ENCODE assay signal across 14 cellular contexts in genomic region chr1:183148599-183148998, GRCh38. TPM values are rescaled to one million over a fixed set of nuclear protein-coding genes. Genes with fewer than 3 reads are reported as not detected.
DNase-seq lines count a peak whose midpoint lies in the region; ATAC-seq and TF ChIP-seq lines count a peak whose summit lies in the region.
"Had no signal": no experiment of that assay in that cellular context is flagged by ENCODE, and none has a peak within 500 bp of the region (broad histone marks: within the 10 kb centered on the region; RNA-seq: fewer than 3 reads in every experiment).

No MANE protein-coding gene starts in this region.

- H3K4me1 Mint-ChIP-seq in HFFc6 (ENCODE audit: low read depth) (peaks cover 29% of the 10 kb centered on the region), MCF 10A (ENCODE audit: insufficient read depth, unreplicated experiment) (peaks cover 31% of the 10 kb centered on the region), CD14-positive monocyte (no peaks in the 10 kb centered on the region)

- H3K27ac Mint-ChIP-seq in HFFc6 = peak overlapping the region; percentile 88
- H3K27ac Mint-ChIP-seq in MCF 10A (ENCODE audit: low read depth, unreplicated experiment) = peak overlapping the region; percentile 95
- no peak overlapping the region for H3K27ac Mint-ChIP-seq in CD14-positive monocyte
- H3K27ac Mint-ChIP-seq: stimulated activated naive CD8-positive, alpha-beta T cell treated with anti-CD3 and anti-CD28 coated beads, Interleukin-15, Interleukin-2, amounts not matched to agents 100 ng/mL and 50 ng/mL, for 24 hours had no signal

- no peak for TF ChIP-seq CTCF in HFFc6 (IDR thresholded peaks at IDR 0.05)
- TF ChIP-seq CTCF in MCF 10A (IDR thresholded peaks at IDR 0.05; ENCODE audit: unreplicated experiment) = no peak
- no peak for TF ChIP-seq CTCF in hepatocyte (IDR thresholded peaks at IDR 0.05; ENCODE audit: poor library complexity)
- TF ChIP-seq CTCF in CD14-positive monocyte (IDR thresholded peaks at IDR 0.05) = no peak

- peaks cover 18% of the 10 kb centered on the region for H3K36me3 Mint-ChIP-seq in HFFc6 (ENCODE audit: low read depth)
- peaks cover 21% of the 10 kb centered on the region for H3K36me3 Mint-ChIP-seq in MCF 10A (ENCODE audit: insufficient read depth, unreplicated experiment)
- no peaks in the 10 kb centered on the region for H3K36me3 Mint-ChIP-seq in CD14-positive monocyte

- no peak overlapping the region for H2AFZ ChIP-seq in hepatocyte

- no peaks in the 10 kb centered on the region for H3K36me3 ChIP-seq in hepatocyte (replicated peaks; ENCODE audit: insufficient read depth, low read depth)

- intact Hi-C loops in MCF 10A (cut with micrococcal nuclease) = no loop called here
- intact Hi-C loops in CD14-positive monocyte (cut with micrococcal nuclease) = no loop called here

- peak overlapping the region; percentile 82 for H3K27ac ChIP-seq in hepatocyte
- H3K27ac ChIP-seq in skin epidermis = peak overlapping the region in 12 of 21 experiments; percentile 4 to 75 (median 40)

- H3K9me3 Mint-ChIP-seq in HFFc6 (peaks cover 4% of the 10 kb centered on the region; the same call in 1 of the 2 replicates), MCF 10A (ENCODE audit: unreplicated experiment) (no peaks in the 10 kb centered on the region), CD14-positive monocyte (peaks cover 0 to 1% (median 0%) of the 10 kb centered on the region in 7 donors)
- H3K9me3 Mint-ChIP-seq: stimulated activated naive CD8-positive, alpha-beta T cell treated with anti-CD3 and anti-CD28 coated beads, Interleukin-15, Interleukin-2, amounts not matched to agents 100 ng/mL and 50 ng/mL, for 24 hours had no signal

- H3K27me3 Mint-ChIP-seq in HFFc6 (ENCODE audit: insufficient read depth) = peaks cover 21% of the 10 kb centered on the region
- H3K27me3 Mint-ChIP-seq in MCF 10A (ENCODE audit: insufficient read depth, unreplicated experiment) = no peaks in the 10 kb centered on the region
- H3K27me3 Mint-ChIP-seq in CD14-positive monocyte (ENCODE audit: low read depth in 3 of 3) = peaks cover 6 to 12% (median 12%) of the 10 kb centered on the region in 3 donors

- peak overlapping the region; percentile 30 for H3K4me2 ChIP-seq in hepatocyte

- WGBS in hepatocyte (ENCODE audit: low lambda C conversion rate, missing lambda C conversion rate) = 23% methylated on average over 5 of the region's 5 CpGs

- H4K20me1 ChIP-seq in hepatocyte (ENCODE audit: insufficient read depth, poor library complexity, severe bottlenecking) = no peaks in the 10 kb centered on the region

- no peaks in the 10 kb centered on the region for H3K9me2 ChIP-seq in hepatocyte (replicated peaks; ENCODE audit: insufficient read depth)

- CTCF ChIA-PET in MCF 10A (lab: Yijun Ruan, JAX) = interaction anchor here (0.5 to 1.6 kb wide), 9 partner anchors 8 to 942 kb away, joined by 3 to 5 read pairs (median 3); no protein-coding TSS in a partner anchor

- POLR2A ChIA-PET in MCF 10A (lab: Yijun Ruan, JAX) = interaction anchor here (0.8 to 1.8 kb wide), 11 partner anchors 10 to 81 kb away, joined by 3 to 18 read pairs (median 4); partner anchors contain the start of gene LAMC2

- no peaks in the 10 kb centered on the region for H3K79me2 ChIP-seq in hepatocyte

- ATAC-seq in GM18502 (IDR thresholded peaks at IDR 0.05; ENCODE audit: poor library complexity, unreplicated experiment) (no peak), HG02970 (IDR thresholded peaks at IDR 0.05; ENCODE audit: low FRiP score, unreplicated experiment) (no peak)
- ATAC-seq: GM12878 had no signal

- no peaks in the 10 kb centered on the region for H3K9me3 ChIP-seq in hepatocyte (ENCODE audit: low read depth)

- H3K4me1 ChIP-seq in hepatocyte (ENCODE audit: insufficient read depth) = peaks cover 9% of the 10 kb centered on the region

- no TSS peak for BruUV-seq in MCF 10A (replicated peaks; lab: Mats Ljungman, UMichigan)

- H3K4me3 ChIP-seq in hepatocyte = no peak overlapping the region
- H3K4me3 ChIP-seq in skin epidermis = no peak overlapping the region
- H3K4me3 ChIP-seq: GM12878 had no signal

- no peaks in the 10 kb centered on the region for H3K27me3 ChIP-seq in hepatocyte

- DNase-seq in HFFc6 (peak; percentile 31), MCF 10A (ENCODE audit: unreplicated experiment) (no peak), hepatocyte (ENCODE audit: low spot score) (peak; percentile 22), NCI-H2107 treated with DMSO at 0.1 percent for 48 hours (lab: John Stamatoyannopoulos, UW; ENCODE audit: unreplicated experiment) (no peak), CD14-positive monocyte (ENCODE audit: low spot score) (no peak)
- DNase-seq: activated CD4-positive, CD25-positive, alpha-beta regulatory T cell; activated naive CD4-positive, alpha-beta T cell; effector CD8-positive, alpha-beta T cell; NCI-H187 treated with DMSO at 0.1 percent for 48 hours had no signal

- H3K4me3 Mint-ChIP-seq in HFFc6 (peak overlapping the region; percentile 56), MCF 10A (ENCODE audit: unreplicated experiment) (no peak overlapping the region), CD14-positive monocyte (no peak overlapping the region)
- H3K4me3 Mint-ChIP-seq: stimulated activated naive CD8-positive, alpha-beta T cell treated with anti-CD3 and anti-CD28 coated beads, Interleukin-15, Interleukin-2, amounts not matched to agents 100 ng/mL and 50 ng/mL, for 24 hours had no signal

RNA-seq across cellular contexts. Expression of gene LAMC2, which starts 37.5 kb away (rescaled TPM):
- total RNA-seq in HFFc6 (2021; fragmentation: NEBNext Ultra II Directional; extraction: Animal tissue kit (Norgen Biotek cat#: 25700)) = 1 to 10 TPM; 1.5 to 2.3 (median 1.7) TPM
- total RNA-seq in MCF 10A (2022) = 751 and 884 TPM in 2 replicates
- total RNA-seq in hepatocyte = 73.5 and 76.3 TPM in 2 replicates
- 32.9 and 45.3 TPM in 2 replicates for polyA plus RNA-seq in hepatocyte
- polyA plus RNA-seq in CD14-positive monocyte = not detected

Comparison
In these comparisons a context has a peak if more than half of its experiments do, and no peak if none do; other contexts are left out.
1. DNase-seq: peak in HFFc6 (single experiment) and hepatocyte (single experiment); none in MCF 10A (single experiment), NCI-H2107 treated with DMSO at 0.1 percent for 48 hours (single experiment) and CD14-positive monocyte (single experiment).
2. H3K27ac Mint-ChIP-seq: peak in HFFc6 (single experiment) and MCF 10A (single experiment); none in CD14-positive monocyte (0 of 7).
3. RNA of gene LAMC2, which starts 37.5 kb away (total RNA-seq): 751 to 884 TPM in MCF 10A and 73.5 to 76.3 TPM in hepatocyte; 1.5 to 2.3 TPM in HFFc6; every median in the first group is over 10 times any median in the second.